ENCODE assay signal across 8 cellular contexts in the genomic region with DNA sequence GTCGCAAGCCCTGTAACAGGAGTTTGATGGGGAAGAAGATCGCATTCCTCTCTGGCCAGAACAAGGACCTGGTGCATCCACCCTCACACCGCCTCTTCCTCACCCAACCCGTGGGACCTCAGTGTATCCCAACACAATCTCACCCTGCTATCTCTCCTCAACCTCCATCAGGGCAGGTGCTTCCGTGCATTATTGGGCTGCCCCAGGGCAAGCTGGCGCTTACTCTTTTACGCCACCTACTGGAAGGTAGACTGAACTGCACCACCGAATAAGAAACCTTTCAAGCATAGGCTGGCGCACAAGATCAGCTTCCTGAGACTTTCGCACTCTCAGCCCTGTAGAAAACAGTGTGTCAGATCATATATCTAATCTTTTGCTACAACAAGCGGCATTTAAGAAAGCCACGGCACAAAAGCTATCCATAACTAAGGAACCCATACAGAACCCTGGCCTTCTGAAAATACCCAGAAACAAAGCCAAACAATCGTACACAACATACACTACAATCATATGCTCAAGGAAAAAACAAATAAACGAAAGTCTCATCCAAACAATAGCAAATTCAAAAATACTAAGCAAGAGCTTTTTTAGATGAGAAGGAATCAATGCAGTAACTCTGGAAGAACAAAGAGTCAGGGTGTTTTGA.
A peak's percentile ranks its signal among the peaks of the same experiment; 100 is the strongest.
DNase-seq lines count a peak whose midpoint lies in the region; ATAC-seq, FAIRE-seq and TF ChIP-seq lines count a peak whose summit lies in the region.

No MANE protein-coding gene starts in this region.

- H3K27ac ChIP-seq in PC-3 (ENCODE audit: low read length) = no peak overlapping the region

- no peaks in the 10 kb centered on the region for H4K20me1 ChIP-seq in PC-3 (ENCODE audit: low read length)

- H3F3A ChIP-seq in PC-3 (ENCODE audit: low read length, unreplicated experiment) = no peaks in the 10 kb centered on the region

- H3K4me3 Mint-ChIP-seq in memory B cell = no peak overlapping the region

- H3K9me3 ChIP-seq in PC-3 (ENCODE audit: low read length) = no peaks in the 10 kb centered on the region

- no peaks in the 10 kb centered on the region; the same call in 1 of the 2 replicates for H3K4me1 ChIP-seq in PC-3 (ENCODE audit: insufficient read depth, low read length)

- H2AFZ ChIP-seq in PC-3 (ENCODE audit: low read length) = peak overlapping the region; percentile 84

- no peak for FAIRE-seq in bronchial epithelial cell (lab: Jason Lieb, UNC)

- H3K27me3 Mint-ChIP-seq in memory B cell = peaks cover 2% of the 10 kb centered on the region

- H3K27me3 ChIP-seq in PC-3 (ENCODE audit: low read length) = no peaks in the 10 kb centered on the region
- no peaks in the 10 kb centered on the region for H3K27me3 ChIP-seq in bronchial epithelial cell (ENCODE audit: control insufficient read depth, insufficient read depth, low read length)

- no peak overlapping the region for H3K9ac ChIP-seq in PC-3 (ENCODE audit: low read length)

- DNase-seq in DMS 273 (lab: John Stamatoyannopoulos, UW; ENCODE audit: unreplicated experiment) = peak; percentile 70
- peak; percentile 19 for DNase-seq in GM19238 (ENCODE audit: insufficient read length, low spot score)
- DNase-seq in PC-3 = peak; percentile 61
- peak; percentile 26 for DNase-seq in bronchial epithelial cell (ENCODE audit: low read depth)
- DNase-seq in memory B cell (ENCODE audit: low spot score in 2 of 2) = peak; percentile 25 to 53
- DNase-seq in SHP77 treated with DMSO at 0.1 percent for 48 hours (lab: John Stamatoyannopoulos, UW) = no peak
- DNase-seq in NCI-H446 treated with DMSO at 0.1 percent for 48 hours (lab: John Stamatoyannopoulos, UW) = no peak

- no TSS peak for BruUV-seq in PC-3 (replicated peaks; lab: Mats Ljungman, UMichigan)

- no peaks in the 10 kb centered on the region for H3K79me2 ChIP-seq in PC-3 (ENCODE audit: low read length)

- TF ChIP-seq CTCF in PC-3 (conservative IDR thresholded peaks at IDR 0.05; ENCODE audit: low read depth, low read length) (peak; percentile 83), bronchial epithelial cell (IDR thresholded peaks at IDR 0.05; ENCODE audit: insufficient read depth, low read length, severe bottlenecking) (peak; percentile 89)

- POLR2A ChIA-PET in PC-3 (lab: Charles Lee; ENCODE audit: unreplicated experiment) = no interaction called here

- H3K4me3 ChIP-seq in PC-3 (ENCODE audit: low read length) (peak overlapping the region; percentile 51; the same call in 1 of the 2 replicates), bronchial epithelial cell (ENCODE audit: low read depth, low read length) (no peak overlapping the region)

- CTCF ChIA-PET in PC-3 (lab: Charles Lee) = interaction anchor here (0.7 kb wide), 1 partner anchor 356 kb away, joined by 3 read pairs; no protein-coding TSS in a partner anchor

- H3K27ac Mint-ChIP-seq in memory B cell = no peak overlapping the region

- no peaks in the 10 kb centered on the region for H3K9me2 ChIP-seq in PC-3 (replicated peaks; ENCODE audit: low read length)

- H3K36me3 ChIP-seq in PC-3 (ENCODE audit: low read depth, low read length) (no peaks in the 10 kb centered on the region), bronchial epithelial cell (ENCODE audit: control insufficient read depth, insufficient read depth, low read length) (no peaks in the 10 kb centered on the region)

- no peaks in the 10 kb centered on the region for H3K9me3 Mint-ChIP-seq in memory B cell

- peak; percentile 100 for ATAC-seq in HG03095 (IDR thresholded peaks at IDR 0.05; ENCODE audit: unreplicated experiment)
- ATAC-seq in PC-3 = peak; percentile 75
- ATAC-seq in memory B cell (ENCODE audit: low read depth) = peak; percentile 84

- H3K4me2 ChIP-seq in PC-3 (ENCODE audit: low read length) = peak overlapping the region; percentile 76

- no peaks in the 10 kb centered on the region for H3K36me3 Mint-ChIP-seq in memory B cell

- intact Hi-C loops in PC-3 (cut with micrococcal nuclease) = loop anchor here (5.0 kb wide), 1 partner anchor 421 kb away; no protein-coding TSS in a partner anchor

- H3K4me1 Mint-ChIP-seq in memory B cell = no peaks in the 10 kb centered on the region

Comparison
In these comparisons a context has a peak if more than half of its experiments do, and no peak if none do; other contexts are left out.
1. DNase-seq: peak in DMS 273 (single experiment), GM19238 (single experiment), PC-3 (single experiment), bronchial epithelial cell (single experiment) and memory B cell (2 of 2); none in SHP77 treated with DMSO at 0.1 percent for 48 hours (single experiment) and NCI-H446 treated with DMSO at 0.1 percent for 48 hours (single experiment).
2. Peak in every context shown above with its lines, with median percentiles within 50 percentile points of each other: ATAC-seq.